19 cellular contexts compared by ENCODE assay signal in genomic region chr19:16232568-16232967, GRCh38. TPM values are rescaled to one million over a fixed set of nuclear protein-coding genes. Genes with fewer than 3 reads are reported as not detected.
"Had no signal": no experiment of that assay in that cellular context is flagged by ENCODE, and none has a peak within 500 bp of the region (broad histone marks: within the 10 kb centered on the region; RNA-seq: fewer than 3 reads in every experiment).

No MANE protein-coding gene starts in this region.

- H3K27ac ChIP-seq: adrenal gland, neutrophil, SJSA1 had no signal

- H3K4me3 ChIP-seq: adrenal gland, lung, SJSA1, smooth muscle cell had no signal

- H3K27ac Mint-ChIP-seq: activated B cell treated with CpG ODN at 0.5 μM for 24 hours; stimulated activated memory B cell treated with anti-CD40 and anti-IgM and Interleukin-4, amounts not matched to agents 10 μg/mL and 1 μg/mL and 100 μg/mL, for 72 hours had no signal

- H3K4me3 Mint-ChIP-seq: activated B cell treated with CpG ODN at 0.5 μM for 24 hours; activated CD4-positive, alpha-beta T cell treated with anti-CD3 and anti-CD28 coated beads, Interleukin-2, amount 10 ng/mL, durations not matched to agents 24 days and 14 days; naive B cell; stimulated activated memory B cell treated with anti-CD40 and anti-IgM and Interleukin-4, amounts not matched to agents 10 μg/mL and 1 μg/mL and 100 μg/mL, for 72 hours; T-cell had no signal

- H3K27me3 ChIP-seq: adrenal gland, neutrophil, SJSA1 had no signal

- H3K27me3 Mint-ChIP-seq: activated B cell treated with CpG ODN at 0.5 μM for 24 hours; activated CD4-positive, alpha-beta T cell treated with anti-CD3 and anti-CD28 coated beads, Interleukin-2, amount 10 ng/mL, durations not matched to agents 24 days and 14 days; naive B cell; stimulated activated memory B cell treated with anti-CD40 and anti-IgM and Interleukin-4, amounts not matched to agents 10 μg/mL and 1 μg/mL and 100 μg/mL, for 72 hours; T-cell had no signal

- DNase-seq: activated B cell treated with CpG ODN at 0.5 μM for 24 hours; activated CD4-positive, alpha-beta T cell treated with anti-CD3 and anti-CD28 coated beads, Interleukin-2, amount 10 ng/mL, durations not matched to agents 24 days and 14 days; activated gamma-delta T cell treated with Interleukin-2 at 50 U/mL for 16 hours; activated T-cell treated with anti-CD3 and anti-CD28 coated beads for 4 hours; adrenal gland; cortex of kidney; effector memory CD4-positive, alpha-beta T cell; hippocampal formation; naive B cell; T-cell; trophoblast cell had no signal

- H3K4me2 ChIP-seq: smooth muscle cell had no signal

- H3K9me3 ChIP-seq: adrenal gland, neutrophil, SJSA1 had no signal

- H3K9me3 Mint-ChIP-seq: activated B cell treated with CpG ODN at 0.5 μM for 24 hours; activated CD4-positive, alpha-beta T cell treated with anti-CD3 and anti-CD28 coated beads, Interleukin-2, amount 10 ng/mL, durations not matched to agents 24 days and 14 days; naive B cell; stimulated activated memory B cell treated with anti-CD40 and anti-IgM and Interleukin-4, amounts not matched to agents 10 μg/mL and 1 μg/mL and 100 μg/mL, for 72 hours had no signal

- H3K4me1 ChIP-seq: adrenal gland, SJSA1 had no signal

- ATAC-seq: stimulated activated memory B cell treated with anti-CD40 and anti-IgM and Interleukin-4, amounts not matched to agents 10 μg/mL and 1 μg/mL and 100 μg/mL, for 72 hours had no signal

RNA-seq across cellular contexts. Expression of gene CIB3, which starts 59.2 kb away (rescaled TPM):
- total RNA-seq: activated B cell treated with CpG ODN at 0.5 μM for 24 hours; activated CD4-positive, alpha-beta T cell treated with anti-CD3 and anti-CD28 coated beads, Interleukin-2, amount 10 ng/mL, durations not matched to agents 24 days and 14 days; activated CD8-positive, alpha-beta memory T cell treated with anti-CD3 and anti-CD28 coated beads for 36 hours; adrenal gland; cardiac septum; epithelial cell of proximal tubule; lung; SJSA1; smooth muscle cell; T-cell had no signal
- polyA plus RNA-seq: adrenal gland, smooth muscle cell had no signal
